ENCODE assay signal across 33 cellular contexts in the genomic region with DNA sequence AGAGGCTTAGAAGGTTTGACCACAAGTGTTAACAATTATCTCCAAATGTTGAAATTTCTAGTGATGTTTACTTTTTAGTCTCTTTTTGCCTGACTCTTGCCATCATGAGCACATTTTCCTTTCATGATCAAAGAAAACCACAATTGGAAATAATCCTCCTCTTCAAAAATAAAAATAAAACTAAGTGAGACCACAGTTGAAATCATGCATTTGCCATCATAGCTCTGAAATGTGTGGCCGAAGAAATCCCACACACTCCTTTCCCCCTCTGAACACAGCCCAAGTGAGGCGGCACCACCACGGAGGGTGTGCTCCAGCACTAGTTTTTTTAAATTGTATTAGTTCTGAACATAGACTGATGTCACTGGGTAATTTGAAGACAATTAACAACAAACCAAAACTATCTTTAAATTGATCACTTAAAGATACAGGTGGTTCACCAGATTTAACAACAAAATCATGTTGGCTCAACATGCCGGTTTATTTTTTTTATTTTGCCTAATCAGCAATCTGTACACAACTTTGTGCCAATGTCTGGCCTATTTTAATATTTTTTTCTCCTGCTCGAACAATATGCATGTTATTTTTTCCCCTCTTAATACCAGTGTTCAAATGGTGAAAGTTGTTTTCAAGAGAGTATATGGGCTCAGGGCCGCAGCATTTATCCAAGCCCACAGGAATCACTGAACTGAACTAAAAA. TPM values are rescaled to one million over a fixed set of nuclear protein-coding genes. Genes with fewer than 3 reads are reported as not detected.
DNase-seq lines count a peak whose midpoint lies in the region; ATAC-seq, FAIRE-seq and TF ChIP-seq lines count a peak whose summit lies in the region.
"Had no signal": no experiment of that assay in that cellular context is flagged by ENCODE, and none has a peak within 500 bp of the region (broad histone marks: within the 10 kb centered on the region; RNA-seq: fewer than 3 reads in every experiment).

No MANE protein-coding gene starts in this region.

- H3K27me3 Mint-ChIP-seq in mesothelial cell of epicardium (ENCODE audit: low read depth) = no peaks in the 10 kb centered on the region
- no peaks in the 10 kb centered on the region for H3K27me3 Mint-ChIP-seq in MCF 10A (ENCODE audit: insufficient read depth, unreplicated experiment)

- H3K9me3 Mint-ChIP-seq in mesothelial cell of epicardium = peaks cover 8% of the 10 kb centered on the region
- no peaks in the 10 kb centered on the region for H3K9me3 Mint-ChIP-seq in MCF 10A (ENCODE audit: unreplicated experiment)
- H3K9me3 Mint-ChIP-seq: activated CD8-positive, alpha-beta T cell treated with anti-CD3 and anti-CD28 coated beads for 36 hours; neural crest cell had no signal

- in situ Hi-C loops in K562 (cut with MboI) = no loop called here

- intact Hi-C loops in K562 (cut with micrococcal nuclease) = no loop called here
- intact Hi-C loops in MCF 10A (cut with micrococcal nuclease) = no loop called here

- FAIRE-seq in K562 (lab: Jason Lieb, UNC) = no peak
- FAIRE-seq: endothelial cell of umbilical vein had no signal

- peaks cover 24% of the 10 kb centered on the region for H3K4me1 Mint-ChIP-seq in mesothelial cell of epicardium
- peaks cover 49% of the 10 kb centered on the region for H3K4me1 Mint-ChIP-seq in MCF 10A (ENCODE audit: insufficient read depth, unreplicated experiment)
- H3K4me1 Mint-ChIP-seq: stimulated activated effector memory CD8-positive, alpha-beta T cell treated with anti-CD3 and anti-CD28 coated beads, Interleukin-12 subunit alpha, Interleukin-12 subunit beta, amount 100 ng/mL, for 72 hours; T-helper 17 cell had no signal

- no peaks in the 10 kb centered on the region for H3K79me2 ChIP-seq in K562 (ENCODE audit: control insufficient read depth, insufficient read depth, low read length)

- H3K36me3 Mint-ChIP-seq in mesothelial cell of epicardium (peaks cover 4% of the 10 kb centered on the region), MCF 10A (ENCODE audit: insufficient read depth, unreplicated experiment) (peaks cover 23% of the 10 kb centered on the region)
- H3K36me3 Mint-ChIP-seq: stimulated activated effector memory CD8-positive, alpha-beta T cell treated with anti-CD3 and anti-CD28 coated beads, Interleukin-12 subunit alpha, Interleukin-12 subunit beta, amount 100 ng/mL, for 72 hours had no signal

- no peaks in the 10 kb centered on the region for H3K36me3 ChIP-seq in K562 (ENCODE audit: control insufficient read depth, insufficient read depth, low read length)
- H3K36me3 ChIP-seq: lower lobe of right lung, MG63, right atrium auricular region, upper lobe of right lung had no signal

- no peaks in the 10 kb centered on the region for H3K9me3 ChIP-seq in K562 (replicated peaks; ENCODE audit: control insufficient read depth, insufficient read depth, low read depth, low read length)
- H3K9me3 ChIP-seq: body of pancreas, lower lobe of right lung, mucosa of descending colon, right atrium auricular region, upper lobe of right lung had no signal

- no peak overlapping the region for H3K4me3 ChIP-seq in K562
- H3K4me3 ChIP-seq: body of pancreas, dorsolateral prefrontal cortex, lower lobe of right lung, MG63, mucosa of descending colon, right atrium auricular region, SK-N-MC, upper lobe of right lung had no signal

- no peak overlapping the region for H3K9ac ChIP-seq in K562 (ENCODE audit: insufficient read depth in 1 of 2, low read depth in 2 of 2, low read length in 2 of 2)

- TF ChIP-seq EP300 in K562 (IDR thresholded peaks at IDR 0.05; ENCODE audit: low read length) = no peak

- H3K9me1 ChIP-seq in K562 (ENCODE audit: control insufficient read depth, insufficient read depth, low read length) = no peaks in the 10 kb centered on the region

- no peak for TF ChIP-seq CTCF in K562 (IDR thresholded peaks at IDR 0.05 in 2 of 3, conservative IDR thresholded peaks at IDR 0.05 in 1 of 3; ENCODE audit: insufficient read depth in 2 of 3, low read depth in 1 of 3, low read length in 3 of 3)
- no peak for TF ChIP-seq CTCF in mesothelial cell of epicardium (IDR thresholded peaks at IDR 0.05; ENCODE audit: unreplicated experiment)
- TF ChIP-seq CTCF in MCF 10A (IDR thresholded peaks at IDR 0.05; ENCODE audit: unreplicated experiment) = no peak

- H3K27ac ChIP-seq in K562 (ENCODE audit: extremely low read depth, low read depth, low read length) = no peak overlapping the region
- H3K27ac ChIP-seq: body of pancreas, C4-2B, lower lobe of right lung, right atrium auricular region, SK-N-MC, upper lobe of right lung had no signal

- TF ChIP-seq POLR2A in K562 (conservative IDR thresholded peaks at IDR 0.05) = no peak

- H4K20me1 ChIP-seq in K562 (replicated peaks; ENCODE audit: control insufficient read depth, insufficient read depth, low read length) = no peaks in the 10 kb centered on the region

- peaks cover 3 to 9% of the 10 kb centered on the region in 2 experiments; a peak in 2 of 5 replicates for H3K27me3 ChIP-seq in K562 (ENCODE audit: control insufficient read depth in 2 of 2, insufficient read depth in 2 of 2, low read length in 2 of 2)
- H3K27me3 ChIP-seq: body of pancreas, dorsolateral prefrontal cortex, MG63, right atrium auricular region, upper lobe of right lung had no signal

- 2% methylated on average over 6 of the region's 6 CpGs for WGBS in K562 (ENCODE audit: insufficient coverage, low coverage, missing lambda C conversion rate)

- ATAC-seq in K562 (no peak), GM21360 (IDR thresholded peaks at IDR 0.05; ENCODE audit: unreplicated experiment) (no peak), GM21528 (IDR thresholded peaks at IDR 0.05; ENCODE audit: low FRiP score, unreplicated experiment) (no peak)
- ATAC-seq: activated CD8-positive, alpha-beta T cell treated with anti-CD3 and anti-CD28 coated beads for 36 hours; body of pancreas; lower lobe of right lung; mucosa of descending colon; stimulated activated effector memory CD8-positive, alpha-beta T cell treated with anti-CD3 and anti-CD28 coated beads, Interleukin-12 subunit alpha, Interleukin-12 subunit beta, amount 100 ng/mL, for 72 hours; T-helper 17 cell; upper lobe of right lung had no signal

- H3K4me2 ChIP-seq in K562 (ENCODE audit: insufficient read depth, low read length) = no peak overlapping the region

- H2AFZ ChIP-seq in K562 (ENCODE audit: low read depth, low read length) = no peak overlapping the region

- CTCF ChIA-PET in K562 (lab: Yijun Ruan, JAX; ENCODE audit: low intra/inter-chr PET ratio) = no interaction called here
- CTCF ChIA-PET in MCF 10A (lab: Yijun Ruan, JAX) = no interaction called here

- H3K27ac Mint-ChIP-seq in mesothelial cell of epicardium (peak overlapping the region; percentile 37), MCF 10A (ENCODE audit: low read depth, unreplicated experiment) (no peak overlapping the region)
- H3K27ac Mint-ChIP-seq: activated CD8-positive, alpha-beta T cell treated with anti-CD3 and anti-CD28 coated beads for 36 hours; stimulated activated effector memory CD8-positive, alpha-beta T cell treated with anti-CD3 and anti-CD28 coated beads, Interleukin-12 subunit alpha, Interleukin-12 subunit beta, amount 100 ng/mL, for 72 hours; T-helper 17 cell had no signal

- no peak for TF ChIP-seq RAD21 in K562 (CRISPR knock-in tag; conservative IDR thresholded peaks at IDR 0.05 in 1 of 2, IDR thresholded peaks at IDR 0.05 in 1 of 2)

- peak; percentile 54 for DNase-seq in AG08395 (ENCODE audit: low spot score)
- peak; percentile 44 for DNase-seq in H4 (ENCODE audit: low spot score)
- DNase-seq in K562 (ENCODE audit: extremely low read depth in 1 of 4, low spot score in 3 of 4) = no peak
- DNase-seq in mesothelial cell of epicardium (ENCODE audit: low spot score in 2 of 2, unreplicated experiment in 2 of 2) = no peak
- no peak for DNase-seq in activated naive CD4-positive, alpha-beta T cell treated with anti-CD3 and anti-CD28 coated beads, Interleukin-2, amount 50 U/mL, for 16 hours
- DNase-seq in MCF 10A (ENCODE audit: unreplicated experiment) = no peak
- DNase-seq: ACHN; activated CD8-positive, alpha-beta T cell treated with anti-CD3 and anti-CD28 coated beads for 36 hours; activated effector memory CD4-positive, alpha-beta T cell treated with anti-CD3 and anti-CD28 coated beads, Interleukin-2, amount 50 U/mL, for 16 hours; body of pancreas; Calu3; DMS79 treated with DMSO at 0.1 percent for 48 hours; dorsolateral prefrontal cortex; head of caudate nucleus; kidney glomerular epithelial cell; lower lobe of right lung; MG63; mucosa of descending colon; NCI-H1417; NCI-H2081 treated with DMSO at 0.1 percent for 48 hours; NCI-H345; stimulated activated CD4-positive, alpha-beta T cell treated with anti-CD3 and anti-CD28 coated beads, Interleukin-4, amount 100 ng/mL, for 24 hours; substantia nigra; T-helper 17 cell; upper lobe of right lung had no signal

- POLR2A ChIA-PET in K562 (lab: Yijun Ruan, JAX) = no interaction called here
- POLR2A ChIA-PET in MCF 10A (lab: Yijun Ruan, JAX) = interaction anchor here (1.2 to 11.0 kb wide), 2 partner anchors 9 to 43 kb away, joined by 4 to 98 read pairs; no protein-coding TSS in a partner anchor

- BruUV-seq in K562 (replicated peaks; lab: Mats Ljungman, UMichigan) = no TSS peak
- BruUV-seq in MCF 10A (replicated peaks; lab: Mats Ljungman, UMichigan) = no TSS peak

- H3K4me1 ChIP-seq in K562 (replicated peaks in 1 of 2; ENCODE audit: control insufficient read depth in 2 of 2, insufficient read depth in 2 of 2, low read length in 2 of 2) = no peaks in the 10 kb centered on the region

- H3K4me3 Mint-ChIP-seq in mesothelial cell of epicardium = no peak overlapping the region
- H3K4me3 Mint-ChIP-seq in MCF 10A (ENCODE audit: unreplicated experiment) = no peak overlapping the region
- H3K4me3 Mint-ChIP-seq: activated CD8-positive, alpha-beta T cell treated with anti-CD3 and anti-CD28 coated beads for 36 hours; neural crest cell; stimulated activated effector memory CD8-positive, alpha-beta T cell treated with anti-CD3 and anti-CD28 coated beads, Interleukin-12 subunit alpha, Interleukin-12 subunit beta, amount 100 ng/mL, for 72 hours; T-helper 17 cell had no signal

RNA-seq across cellular contexts. Expression of a gene that starts 17.6 kb away (rescaled TPM):
- total RNA-seq in H4 (2014; rRNA removed; shearing (Covaris generic)) = 25.5 and 25.7 TPM in 2 replicates
- total RNA-seq in K562 (2011; cell fraction: chromatin; rRNA removed; ENCODE audit: low replicate concordance) = 3.2 and 3.4 TPM in 2 replicates
- 1.8 and 2.6 TPM in 2 replicates for total RNA-seq in K562 (2011; cell fraction: nucleolus; rRNA removed)
- 1.2 and 1.3 TPM in 2 replicates for total RNA-seq in K562 (2011; cell fraction: nucleoplasm; rRNA removed)
- total RNA-seq in K562 (2014; rRNA removed) (1.4 and 2.4 TPM in 2 replicates), K562 (2014; rRNA removed; fragmentation: Illumina TruSeq; extraction: Trizol) (1.7 and 1.9 TPM in 2 replicates), K562 (2015; rRNA removed; fragmentation: Illumina TruSeq; extraction: Trizol) (1.5 and 1.8 TPM in 2 replicates), K562 (2021) (2.1 TPM in 2 replicates), mesothelial cell of epicardium (56.6 to 63.5 TPM (median 63.2 TPM) in 3 replicates), MCF 10A (2022) (159 and 201 TPM in 2 replicates)
- polyA plus RNA-seq in K562 (2011; rRNA removed) (0.20 and 0.24 TPM in 2 replicates), K562 (2014; fragmentation: Illumina TruSeq; extraction: Trizol) (1.4 and 2.0 TPM in 2 replicates), K562 (2014; fragmentation: Nextera tagmentation; extraction: Ambion mirVana) (under 1 TPM; 0.08 to 0.24 TPM), K562 (2014; rRNA removed) (0.73 and 0.90 TPM in 2 replicates)
- 0.09 and 0.10 TPM in 2 replicates for polyA plus RNA-seq in K562 (2011; cell fraction: cytosol; rRNA removed)
- 0.28 and 0.40 TPM in 2 replicates for polyA plus RNA-seq in K562 (2011; cell fraction: nucleus; rRNA removed)
- polyA plus RNA-seq in K562 (2012) = 0.77 and 3.3 TPM in 2 replicates
- polyA minus RNA-seq in K562 (2011; rRNA and poly(A)+ RNA removed) = 0.21 and 0.39 TPM in 2 replicates
- 1.3 TPM in 1 of 2 replicates, not detected in the other for polyA minus RNA-seq in K562 (2011; cell fraction: cytosol; rRNA and poly(A)+ RNA removed)
- polyA minus RNA-seq in K562 (2011; cell fraction: nucleus; rRNA and poly(A)+ RNA removed) = 0.56 and 1.5 TPM in 2 replicates

RNA-seq across cellular contexts. Expression of a gene that starts 59.9 kb away (rescaled TPM):
- 3,870 and 4,075 TPM in 2 replicates for total RNA-seq in H4 (2014; rRNA removed; shearing (Covaris generic))
- total RNA-seq in K562 (2011; cell fraction: chromatin; rRNA removed; ENCODE audit: low replicate concordance) = not detected in 2 replicates
- total RNA-seq in K562 (2011; cell fraction: nucleolus; rRNA removed) = not detected in 2 replicates
- not detected in 2 replicates for total RNA-seq in K562 (2011; cell fraction: nucleoplasm; rRNA removed)
- total RNA-seq in K562 (2014; rRNA removed) (not detected in 2 replicates), K562 (2014; rRNA removed; fragmentation: Illumina TruSeq; extraction: Trizol) (not detected in 2 replicates), K562 (2015; rRNA removed; fragmentation: Illumina TruSeq; extraction: Trizol) (not detected in 2 replicates), K562 (2021) (0.42 and 0.58 TPM in 2 replicates), mesothelial cell of epicardium (161 to 181 TPM (median 163 TPM) in 3 replicates), MCF 10A (2022) (1.3 and 1.4 TPM in 2 replicates)
- polyA plus RNA-seq in K562 (2011; rRNA removed) (not detected in 2 replicates), K562 (2014; fragmentation: Illumina TruSeq; extraction: Trizol) (not detected in 2 replicates), K562 (2014; fragmentation: Nextera tagmentation; extraction: Ambion mirVana) (not detected), K562 (2014; rRNA removed) (not detected in 2 replicates)
- 0.09 and 0.13 TPM in 2 replicates for polyA plus RNA-seq in K562 (2011; cell fraction: cytosol; rRNA removed)
- not detected in 2 replicates for polyA plus RNA-seq in K562 (2011; cell fraction: nucleus; rRNA removed)
- not detected in 2 replicates for polyA plus RNA-seq in K562 (2012)
- polyA minus RNA-seq in K562 (2011; rRNA and poly(A)+ RNA removed) = not detected in 2 replicates
- polyA minus RNA-seq in K562 (2011; cell fraction: cytosol; rRNA and poly(A)+ RNA removed) = not detected in 2 replicates
- polyA minus RNA-seq in K562 (2011; cell fraction: nucleus; rRNA and poly(A)+ RNA removed) = not detected in 2 replicates
- total RNA-seq: T-helper 17 cell had no signal

Comparison
In these comparisons a context has a peak if more than half of its experiments do, and no peak if none do; other contexts are left out.
1. DNase-seq: peak in AG08395 (single experiment) and H4 (single experiment); none in K562 (0 of 4), mesothelial cell of epicardium (0 of 2), activated naive CD4-positive, alpha-beta T cell treated with anti-CD3 and anti-CD28 coated beads, Interleukin-2, amount 50 U/mL, for 16 hours (single experiment) and MCF 10A (single experiment).
2. RNA of a gene that starts 59.9 kb away (total RNA-seq): 3,870 to 4,075 TPM in H4 and 161 to 181 TPM in mesothelial cell of epicardium; 1.3 to 1.4 TPM in MCF 10A and 0.42 to 0.58 TPM in K562; every median in the first group is over 10 times any median in the second.